ENCODE assay signal across 15 cellular contexts in the genomic region with DNA sequence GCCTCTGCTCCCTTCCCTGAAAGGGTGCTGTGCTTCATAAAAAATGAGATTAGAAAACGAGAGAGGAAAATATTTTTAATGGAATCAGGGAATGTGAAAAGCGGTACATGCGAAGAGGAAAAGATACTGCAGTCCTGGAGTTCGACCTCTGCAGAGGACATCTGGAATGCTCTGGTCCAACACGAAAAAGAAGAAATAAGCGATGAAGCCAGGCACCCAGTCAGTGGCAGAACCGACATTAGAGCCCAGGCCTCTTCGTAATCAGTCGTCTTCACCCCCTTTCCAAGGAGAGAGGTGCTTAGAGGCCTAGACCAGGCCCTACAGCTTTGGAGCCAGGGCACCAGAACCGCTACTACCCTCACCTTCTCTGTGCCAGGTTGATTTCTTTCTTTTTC. TPM values are rescaled to one million over a fixed set of nuclear protein-coding genes. Genes with fewer than 3 reads are reported as not detected.
DNase-seq lines count a peak whose midpoint lies in the region; ATAC-seq, FAIRE-seq and TF ChIP-seq lines count a peak whose summit lies in the region.
"Had no signal": no experiment of that assay in that cellular context is flagged by ENCODE, and none has a peak within 500 bp of the region (broad histone marks: within the 10 kb centered on the region; RNA-seq: fewer than 3 reads in every experiment).

No MANE protein-coding gene starts in this region.

- no peak for TF ChIP-seq RAD21 in A549 (conservative IDR thresholded peaks at IDR 0.05 in 1 of 2, IDR thresholded peaks at IDR 0.05 in 1 of 2)

- TF ChIP-seq CTCF in A549 (IDR thresholded peaks at IDR 0.05) (no peak), HEK293 (tag by site-specific recombination; IDR thresholded peaks at IDR 0.05) (no peak), mesothelial cell of epicardium (IDR thresholded peaks at IDR 0.05; ENCODE audit: unreplicated experiment) (no peak)

- H3K4me2 ChIP-seq in A549 = peak overlapping the region; percentile 57

- 85% methylated on average over 10 of the region's 10 CpGs for WGBS in A549 (ENCODE audit: missing lambda C conversion rate)
- WGBS in aorta, 2 donors = 32 to 36% methylated on average over 10 of the region's 10 CpGs

- H3K4me3 Mint-ChIP-seq in mesothelial cell of epicardium = peak overlapping the region; percentile 33
- H3K4me3 Mint-ChIP-seq: activated naive CD4-positive, alpha-beta T cell treated with anti-CD3 and anti-CD28 coated beads for 36 hours; stimulated activated effector memory CD8-positive, alpha-beta T cell treated with anti-CD3 and anti-CD28 coated beads, Interleukin-12 subunit alpha, Interleukin-12 subunit beta, amount 100 ng/mL, for 72 hours had no signal

- peak overlapping the region; percentile 29; the same call in 1 of the 3 replicates for H3K4me3 ChIP-seq in A549
- peak overlapping the region; percentile 34; the same call in 1 of the 2 replicates for H3K4me3 ChIP-seq in HEK293 (ENCODE audit: low read depth, low read length)
- peak overlapping the region in 1 of 2 donors; percentile 33 for H3K4me3 ChIP-seq in aorta (ENCODE audit: low read length in 2 of 2)

- peak overlapping the region; percentile 49 for H3K27ac Mint-ChIP-seq in mesothelial cell of epicardium
- H3K27ac Mint-ChIP-seq: activated naive CD4-positive, alpha-beta T cell treated with anti-CD3 and anti-CD28 coated beads for 36 hours; stimulated activated effector memory CD8-positive, alpha-beta T cell treated with anti-CD3 and anti-CD28 coated beads, Interleukin-12 subunit alpha, Interleukin-12 subunit beta, amount 100 ng/mL, for 72 hours had no signal

- H3K9me3 ChIP-seq in A549 (no peaks in the 10 kb centered on the region), HEK293 (ENCODE audit: control insufficient read depth, insufficient read depth, low read depth, low read length) (no peaks in the 10 kb centered on the region), aorta (ENCODE audit: control insufficient read depth, low read length) (no peaks in the 10 kb centered on the region)
- H3K9me3 ChIP-seq: pancreas had no signal

- ATAC-seq in A549 (no peak), aorta (ENCODE audit: low FRiP score) (no peak)
- ATAC-seq: left ventricle myocardium superior had no signal

- H3K27ac ChIP-seq in A549 = peak overlapping the region; percentile 89 to 90
- no peak overlapping the region for H3K27ac ChIP-seq in HEK293 (ENCODE audit: extremely low read depth, low read depth, low read length)
- H3K27ac ChIP-seq in cingulate gyrus (ENCODE audit: low read depth, low read length) = peak overlapping the region; percentile 39
- H3K27ac ChIP-seq in aorta (ENCODE audit: low read depth in 1 of 2, low read length in 2 of 2) = no peak overlapping the region
- H3K27ac ChIP-seq: pancreas had no signal

- peaks cover 0 to 3% of the 10 kb centered on the region in 2 donors for H3K27me3 ChIP-seq in aorta (ENCODE audit: control insufficient read depth in 1 of 2, insufficient read depth in 2 of 2, low read length in 1 of 2)
- H3K27me3 ChIP-seq: pancreas had no signal

- H3K36me3 ChIP-seq in HEK293 (ENCODE audit: control insufficient read depth in 2 of 2, insufficient read depth in 1 of 2, low read length in 2 of 2) = no peaks in the 10 kb centered on the region
- H3K36me3 ChIP-seq in aorta (ENCODE audit: control insufficient read depth in 1 of 2, insufficient read depth in 2 of 2, low read length in 1 of 2) = no peaks in the 10 kb centered on the region
- H3K36me3 ChIP-seq: pancreas had no signal

- H3K27me3 Mint-ChIP-seq in mesothelial cell of epicardium (ENCODE audit: low read depth) = no peaks in the 10 kb centered on the region

- H3K4me1 Mint-ChIP-seq in mesothelial cell of epicardium = peaks cover 38% of the 10 kb centered on the region

- TF ChIP-seq POLR2A in A549 (IDR thresholded peaks at IDR 0.05; ENCODE audit: low read length) = no peak

- intact Hi-C loops in posterior vena cava (cut with DNase I) (no loop called here), aorta (cut with DNase I) (no loop called here)

- H3K4me1 ChIP-seq in A549 (peaks cover 36% of the 10 kb centered on the region), HEK293 (ENCODE audit: control insufficient read depth, insufficient read depth, low read length) (no peaks in the 10 kb centered on the region; the same call in 1 of the 2 replicates), aorta (ENCODE audit: control insufficient read depth in 1 of 2, insufficient read depth in 2 of 2, low read length in 2 of 2) (no peaks in the 10 kb centered on the region)

- FAIRE-seq in A549 (lab: Jason Lieb, UNC) = no peak
- FAIRE-seq: G401.6, pancreas had no signal

- POLR2A ChIA-PET in A549 (lab: Yijun Ruan, JAX) = interaction anchor here (0.6 kb wide), 2 partner anchors 18 to 104 kb away, joined by 3 to 7 read pairs; no protein-coding TSS in a partner anchor
- POLR2A ChIA-PET in HEK293 (lab: Yijun Ruan, JAX) = interaction anchor here (1.4 kb wide), 1 partner anchor 11 kb away, joined by 5 read pairs; no protein-coding TSS in a partner anchor

- H3K36me3 Mint-ChIP-seq in mesothelial cell of epicardium = peaks cover 1% of the 10 kb centered on the region
- H3K36me3 Mint-ChIP-seq: stimulated activated effector memory CD8-positive, alpha-beta T cell treated with anti-CD3 and anti-CD28 coated beads, Interleukin-12 subunit alpha, Interleukin-12 subunit beta, amount 100 ng/mL, for 72 hours had no signal

- peaks cover 6% of the 10 kb centered on the region for H3K9me3 Mint-ChIP-seq in mesothelial cell of epicardium
- H3K9me3 Mint-ChIP-seq: stimulated activated effector memory CD8-positive, alpha-beta T cell treated with anti-CD3 and anti-CD28 coated beads, Interleukin-12 subunit alpha, Interleukin-12 subunit beta, amount 100 ng/mL, for 72 hours had no signal

- TF ChIP-seq EP300 in A549 (IDR thresholded peaks at IDR 0.05) = no peak

- CTCF ChIA-PET in A549 (lab: Yijun Ruan, JAX) (no interaction called here), HEK293 (lab: Yijun Ruan, JAX) (interaction anchor here (0.5 kb wide), 1 partner anchor 250 kb away, joined by 3 read pairs; no protein-coding TSS in a partner anchor)

- DNase-seq in A549 (ENCODE audit: low read depth in 1 of 2, low spot score in 1 of 2) (no peak), mesothelial cell of epicardium (ENCODE audit: low spot score in 2 of 2, unreplicated experiment in 2 of 2) (no peak), posterior vena cava (ENCODE audit: low spot score) (no peak), aorta (no peak), hepatic stellate cell (ENCODE audit: low spot score) (no peak), iPS-NIHi7 (ENCODE audit: extremely low spot score) (no peak)

TF ChIP-seq in A549, 52 proteins besides CTCF, POLR2A, EP300 and RAD21 (continues in another document):
- TF ChIP-seq EHMT2 (IDR thresholded peaks at IDR 0.05; ENCODE audit: low read depth) = no peak
- TF ChIP-seq RFX5 (IDR thresholded peaks at IDR 0.05) = no peak
- TF ChIP-seq SREBF2 (IDR thresholded peaks at IDR 0.05) = no peak

TF ChIP-seq in HEK293, 187 proteins besides CTCF, POLR2A, EP300 and RAD21:
- TF ChIP-seq ZXDB (tag by site-specific recombination; IDR thresholded peaks at IDR 0.05) (no peak), ZNF214 (tag by site-specific recombination; IDR thresholded peaks at IDR 0.05; ENCODE audit: borderline replicate concordance) (no peak), ZNF423 (tag by site-specific recombination; IDR thresholded peaks at IDR 0.05) (no peak), ZFP41 (tag by site-specific recombination; IDR thresholded peaks at IDR 0.05; ENCODE audit: borderline replicate concordance) (no peak), ZNF19 (tag by site-specific recombination; IDR thresholded peaks at IDR 0.05; ENCODE audit: low read depth) (no peak), ZNF624 (tag by site-specific recombination; IDR thresholded peaks at IDR 0.05) (no peak)
- TF ChIP-seq, protein P1, sequence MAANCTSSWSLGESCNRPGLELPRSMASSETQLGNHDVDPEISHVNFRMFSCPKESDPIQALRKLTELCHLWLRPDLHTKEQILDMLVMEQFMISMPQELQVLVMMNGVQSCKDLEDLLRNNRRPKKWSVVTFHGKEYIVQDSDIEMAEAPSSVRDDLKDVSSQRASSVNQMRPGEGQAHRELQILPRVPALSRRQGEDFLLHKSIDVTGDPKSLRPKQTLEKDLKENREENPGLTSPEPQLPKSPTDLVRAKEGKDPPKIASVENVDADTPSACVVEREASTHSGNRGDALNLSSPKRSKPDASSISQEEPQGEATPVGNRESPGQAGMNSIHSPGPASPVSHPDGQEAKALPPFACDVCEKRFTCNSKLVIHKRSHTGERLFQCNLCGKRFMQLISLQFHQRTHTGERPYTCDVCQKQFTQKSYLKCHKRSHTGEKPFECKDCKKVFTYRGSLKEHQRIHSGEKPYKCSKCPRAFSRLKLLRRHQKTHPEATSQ (tag by site-specific recombination; IDR thresholded peaks at IDR 0.05) = no peak
- TF ChIP-seq, protein P2, sequence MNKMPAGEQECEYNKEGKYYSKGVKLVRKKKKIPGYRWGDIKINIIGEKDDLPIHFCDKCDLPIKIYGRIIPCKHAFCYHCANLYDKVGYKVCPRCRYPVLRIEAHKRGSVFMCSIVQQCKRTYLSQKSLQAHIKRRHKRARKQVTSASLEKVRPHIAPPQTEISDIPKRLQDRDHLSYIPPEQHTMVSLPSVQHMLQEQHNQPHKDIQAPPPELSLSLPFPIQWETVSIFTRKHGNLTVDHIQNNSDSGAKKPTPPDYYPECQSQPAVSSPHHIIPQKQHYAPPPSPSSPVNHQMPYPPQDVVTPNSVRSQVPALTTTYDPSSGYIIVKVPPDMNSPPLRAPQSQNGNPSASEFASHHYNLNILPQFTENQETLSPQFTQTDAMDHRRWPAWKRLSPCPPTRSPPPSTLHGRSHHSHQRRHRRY (tag by site-specific recombination; IDR thresholded peaks at IDR 0.05) = no peak

RNA-seq across cellular contexts. Expression of a gene that starts 0.5 kb away (rescaled TPM):
- polyA plus RNA-seq in A549 (2011; rRNA removed) (0.57 and 0.73 TPM in 2 replicates), A549 (2017; fragmentation: RNase III; extraction: RNeasy Plus Mini Kit Qiagen cat#74134 plus additional on column Dnase treatment) (0.42 to 0.69 TPM (median 0.43 TPM) in 3 replicates), aorta (not detected)
- polyA plus RNA-seq in A549 (2012; cell fraction: cytosol; rRNA removed) = 0.52 and 0.60 TPM in 2 replicates
- polyA plus RNA-seq in A549 (2012; cell fraction: nucleus; rRNA removed) = 0.31 and 0.34 TPM in 2 replicates
- 1.2 TPM in 1 of 2 replicates, not detected in the other for polyA minus RNA-seq in A549 (2011; rRNA and poly(A)+ RNA removed)
- total RNA-seq in mesothelial cell of epicardium (0.18 to 1.1 TPM (median 0.53 TPM) in 3 replicates), posterior vena cava (not detected), aorta (not detected)
- total RNA-seq: activated CD8-positive, alpha-beta memory T cell treated with anti-CD3 and anti-CD28 coated beads for 36 hours; activated naive CD4-positive, alpha-beta T cell treated with anti-CD3 and anti-CD28 coated beads for 36 hours; dermis microvascular lymphatic vessel endothelial cell; left ventricle myocardium superior had no signal

Comparison
In these comparisons a context has a peak if more than half of its experiments do, and no peak if none do; other contexts are left out.
1. H3K27ac ChIP-seq: peak in A549 (2 of 2) and cingulate gyrus (single experiment); none in HEK293 (single experiment) and aorta (0 of 2).